Comparison of ENCODE assay signal across 1 cellular context in the genomic region with DNA sequence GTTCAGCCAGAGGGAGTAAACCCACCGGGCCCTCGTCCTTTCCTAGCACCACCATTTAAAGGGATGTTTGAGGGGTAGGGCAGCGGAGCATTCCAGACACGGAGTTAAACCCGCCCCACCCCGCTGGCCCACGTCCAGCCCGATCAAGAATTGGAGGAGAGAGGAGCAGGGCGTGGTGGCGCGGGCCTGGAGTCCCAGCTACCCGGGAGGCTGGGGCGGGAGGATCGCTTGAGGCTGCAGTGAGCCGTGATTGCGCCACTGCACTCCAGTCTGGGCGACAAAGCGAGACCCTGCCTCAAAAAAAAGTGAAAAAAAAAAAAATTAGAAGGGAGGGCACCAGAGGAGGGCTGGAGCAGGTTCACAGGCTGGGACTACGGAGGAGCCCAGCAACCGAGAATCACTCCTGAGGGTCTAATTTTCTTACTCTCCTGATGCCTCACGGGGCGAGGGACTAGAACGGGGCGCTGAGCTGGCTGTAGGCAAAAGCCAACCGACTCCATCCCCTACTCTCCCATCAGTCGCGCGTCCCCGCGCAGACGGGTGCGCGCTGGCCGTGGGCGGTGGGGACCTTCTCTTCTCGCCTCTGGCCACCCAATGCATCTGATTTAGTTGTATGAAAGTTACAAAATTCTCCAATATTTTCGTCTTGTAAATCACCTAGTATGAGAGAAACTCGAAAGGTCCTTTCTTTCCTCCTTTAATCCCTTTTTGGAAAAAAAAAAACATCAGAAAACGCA.
TF ChIP-seq lines count a peak whose summit lies in the region.

No MANE protein-coding gene starts in this region.

TF ChIP-seq in K562, 482 proteins besides CTCF, POLR2A, EP300 and RAD21 (continued from another document and continues in another):
- TF ChIP-seq, protein P1, sequence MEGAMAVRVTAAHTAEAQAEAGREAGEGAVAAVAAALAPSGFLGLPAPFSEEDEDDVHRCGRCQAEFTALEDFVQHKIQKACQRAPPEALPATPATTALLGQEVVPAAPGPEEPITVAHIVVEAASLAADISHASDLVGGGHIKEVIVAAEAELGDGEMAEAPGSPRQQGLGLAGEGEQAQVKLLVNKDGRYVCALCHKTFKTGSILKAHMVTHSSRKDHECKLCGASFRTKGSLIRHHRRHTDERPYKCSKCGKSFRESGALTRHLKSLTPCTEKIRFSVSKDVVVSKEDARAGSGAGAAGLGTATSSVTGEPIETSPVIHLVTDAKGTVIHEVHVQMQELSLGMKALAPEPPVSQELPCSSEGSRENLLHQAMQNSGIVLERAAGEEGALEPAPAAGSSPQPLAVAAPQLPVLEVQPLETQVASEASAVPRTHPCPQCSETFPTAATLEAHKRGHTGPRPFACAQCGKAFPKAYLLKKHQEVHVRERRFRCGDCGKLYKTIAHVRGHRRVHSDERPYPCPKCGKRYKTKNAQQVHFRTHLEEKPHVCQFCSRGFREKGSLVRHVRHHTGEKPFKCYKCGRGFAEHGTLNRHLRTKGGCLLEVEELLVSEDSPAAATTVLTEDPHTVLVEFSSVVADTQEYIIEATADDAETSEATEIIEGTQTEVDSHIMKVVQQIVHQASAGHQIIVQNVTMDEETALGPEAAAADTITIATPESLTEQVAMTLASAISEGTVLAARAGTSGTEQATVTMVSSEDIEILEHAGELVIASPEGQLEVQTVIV (CRISPR knock-in tag; IDR thresholded peaks at IDR 0.05; ENCODE audit: borderline replicate concordance) = no peak
- TF ChIP-seq, protein P2, sequence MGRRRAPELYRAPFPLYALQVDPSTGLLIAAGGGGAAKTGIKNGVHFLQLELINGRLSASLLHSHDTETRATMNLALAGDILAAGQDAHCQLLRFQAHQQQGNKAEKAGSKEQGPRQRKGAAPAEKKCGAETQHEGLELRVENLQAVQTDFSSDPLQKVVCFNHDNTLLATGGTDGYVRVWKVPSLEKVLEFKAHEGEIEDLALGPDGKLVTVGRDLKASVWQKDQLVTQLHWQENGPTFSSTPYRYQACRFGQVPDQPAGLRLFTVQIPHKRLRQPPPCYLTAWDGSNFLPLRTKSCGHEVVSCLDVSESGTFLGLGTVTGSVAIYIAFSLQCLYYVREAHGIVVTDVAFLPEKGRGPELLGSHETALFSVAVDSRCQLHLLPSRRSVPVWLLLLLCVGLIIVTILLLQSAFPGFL (CRISPR knock-in tag; IDR thresholded peaks at IDR 0.05) = peak; percentile 68; the same call in 1 of the 2 replicates
- no peak; the same call in 1 of the 2 replicates for TF ChIP-seq TCF3 (CRISPR knock-in tag; IDR thresholded peaks at IDR 0.05)
- TF ChIP-seq TEAD1 (CRISPR knock-in tag; IDR thresholded peaks at IDR 0.05) = peak; percentile 39 to 75; a peak in 1 of 4 replicates
- TF ChIP-seq BMI1 (IDR thresholded peaks at IDR 0.05; ENCODE audit: low read length) = no peak
- 0 out of 2 replicates have a peak, but pooled peaks have one; percentile 32 for TF ChIP-seq CHD2 (IDR thresholded peaks at IDR 0.05; ENCODE audit: low read depth, low read length)
- TF ChIP-seq HIVEP1 (CRISPR knock-in tag; IDR thresholded peaks at IDR 0.05) = no peak
- TF ChIP-seq MECOM (CRISPR knock-in tag; IDR thresholded peaks at IDR 0.05) = no peak
- no peak for TF ChIP-seq SIX5 (IDR thresholded peaks at IDR 0.05; ENCODE audit: borderline replicate concordance in 1 of 2, insufficient read depth in 1 of 2, low read depth in 1 of 2, low read length in 2 of 2)
- TF ChIP-seq BCL6 (CRISPR knock-in tag; IDR thresholded peaks at IDR 0.05) = no peak
- TF ChIP-seq ARID1B (IDR thresholded peaks at IDR 0.05) = no peak
- peak; percentile 59; the same call in 1 of the 2 replicates for TF ChIP-seq ZBED1 (IDR thresholded peaks at IDR 0.05)
- TF ChIP-seq KLF1 (tag; IDR thresholded peaks at IDR 0.05) = peak; percentile 86
- no peak for TF ChIP-seq MCM3 (IDR thresholded peaks at IDR 0.05)
- TF ChIP-seq, protein P3, sequence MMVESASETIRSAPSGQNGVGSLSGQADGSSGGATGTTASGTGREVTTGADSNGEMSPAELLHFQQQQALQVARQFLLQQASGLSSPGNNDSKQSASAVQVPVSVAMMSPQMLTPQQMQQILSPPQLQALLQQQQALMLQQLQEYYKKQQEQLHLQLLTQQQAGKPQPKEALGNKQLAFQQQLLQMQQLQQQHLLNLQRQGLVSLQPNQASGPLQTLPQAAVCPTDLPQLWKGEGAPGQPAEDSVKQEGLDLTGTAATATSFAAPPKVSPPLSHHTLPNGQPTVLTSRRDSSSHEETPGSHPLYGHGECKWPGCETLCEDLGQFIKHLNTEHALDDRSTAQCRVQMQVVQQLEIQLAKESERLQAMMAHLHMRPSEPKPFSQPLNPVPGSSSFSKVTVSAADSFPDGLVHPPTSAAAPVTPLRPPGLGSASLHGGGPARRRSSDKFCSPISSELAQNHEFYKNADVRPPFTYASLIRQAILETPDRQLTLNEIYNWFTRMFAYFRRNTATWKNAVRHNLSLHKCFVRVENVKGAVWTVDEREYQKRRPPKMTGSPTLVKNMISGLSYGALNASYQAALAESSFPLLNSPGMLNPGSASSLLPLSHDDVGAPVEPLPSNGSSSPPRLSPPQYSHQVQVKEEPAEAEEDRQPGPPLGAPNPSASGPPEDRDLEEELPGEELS (CRISPR knock-in tag; IDR thresholded peaks at IDR 0.05; ENCODE audit: borderline replicate concordance) = no peak; the same call in 1 of the 2 replicates
- TF ChIP-seq CCAR2 (IDR thresholded peaks at IDR 0.05; ENCODE audit: low read depth, low read length) = no peak
- TF ChIP-seq, protein P4, sequence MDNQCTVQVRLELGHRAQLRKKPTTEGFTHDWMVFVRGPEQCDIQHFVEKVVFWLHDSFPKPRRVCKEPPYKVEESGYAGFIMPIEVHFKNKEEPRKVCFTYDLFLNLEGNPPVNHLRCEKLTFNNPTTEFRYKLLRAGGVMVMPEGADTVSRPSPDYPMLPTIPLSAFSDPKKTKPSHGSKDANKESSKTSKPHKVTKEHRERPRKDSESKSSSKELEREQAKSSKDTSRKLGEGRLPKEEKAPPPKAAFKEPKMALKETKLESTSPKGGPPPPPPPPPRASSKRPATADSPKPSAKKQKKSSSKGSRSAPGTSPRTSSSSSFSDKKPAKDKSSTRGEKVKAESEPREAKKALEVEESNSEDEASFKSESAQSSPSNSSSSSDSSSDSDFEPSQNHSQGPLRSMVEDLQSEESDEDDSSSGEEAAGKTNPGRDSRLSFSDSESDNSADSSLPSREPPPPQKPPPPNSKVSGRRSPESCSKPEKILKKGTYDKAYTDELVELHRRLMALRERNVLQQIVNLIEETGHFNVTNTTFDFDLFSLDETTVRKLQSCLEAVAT (IDR thresholded peaks at IDR 0.05) = no peak
- peak in 1 of 2 experiments; percentile 66; a peak in 2 of 4 replicates for TF ChIP-seq HDAC1 (IDR thresholded peaks at IDR 0.05)
- TF ChIP-seq, protein P5, sequence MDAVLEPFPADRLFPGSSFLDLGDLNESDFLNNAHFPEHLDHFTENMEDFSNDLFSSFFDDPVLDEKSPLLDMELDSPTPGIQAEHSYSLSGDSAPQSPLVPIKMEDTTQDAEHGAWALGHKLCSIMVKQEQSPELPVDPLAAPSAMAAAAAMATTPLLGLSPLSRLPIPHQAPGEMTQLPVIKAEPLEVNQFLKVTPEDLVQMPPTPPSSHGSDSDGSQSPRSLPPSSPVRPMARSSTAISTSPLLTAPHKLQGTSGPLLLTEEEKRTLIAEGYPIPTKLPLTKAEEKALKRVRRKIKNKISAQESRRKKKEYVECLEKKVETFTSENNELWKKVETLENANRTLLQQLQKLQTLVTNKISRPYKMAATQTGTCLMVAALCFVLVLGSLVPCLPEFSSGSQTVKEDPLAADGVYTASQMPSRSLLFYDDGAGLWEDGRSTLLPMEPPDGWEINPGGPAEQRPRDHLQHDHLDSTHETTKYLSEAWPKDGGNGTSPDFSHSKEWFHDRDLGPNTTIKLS (IDR thresholded peaks at IDR 0.05; ENCODE audit: borderline replicate concordance, low read depth) = no peak
- no peak for TF ChIP-seq POLR2H (tag; IDR thresholded peaks at IDR 0.05; ENCODE audit: low read depth)
- TF ChIP-seq LARP7 (IDR thresholded peaks at IDR 0.05) = peak; percentile 81
- TF ChIP-seq, protein P6, sequence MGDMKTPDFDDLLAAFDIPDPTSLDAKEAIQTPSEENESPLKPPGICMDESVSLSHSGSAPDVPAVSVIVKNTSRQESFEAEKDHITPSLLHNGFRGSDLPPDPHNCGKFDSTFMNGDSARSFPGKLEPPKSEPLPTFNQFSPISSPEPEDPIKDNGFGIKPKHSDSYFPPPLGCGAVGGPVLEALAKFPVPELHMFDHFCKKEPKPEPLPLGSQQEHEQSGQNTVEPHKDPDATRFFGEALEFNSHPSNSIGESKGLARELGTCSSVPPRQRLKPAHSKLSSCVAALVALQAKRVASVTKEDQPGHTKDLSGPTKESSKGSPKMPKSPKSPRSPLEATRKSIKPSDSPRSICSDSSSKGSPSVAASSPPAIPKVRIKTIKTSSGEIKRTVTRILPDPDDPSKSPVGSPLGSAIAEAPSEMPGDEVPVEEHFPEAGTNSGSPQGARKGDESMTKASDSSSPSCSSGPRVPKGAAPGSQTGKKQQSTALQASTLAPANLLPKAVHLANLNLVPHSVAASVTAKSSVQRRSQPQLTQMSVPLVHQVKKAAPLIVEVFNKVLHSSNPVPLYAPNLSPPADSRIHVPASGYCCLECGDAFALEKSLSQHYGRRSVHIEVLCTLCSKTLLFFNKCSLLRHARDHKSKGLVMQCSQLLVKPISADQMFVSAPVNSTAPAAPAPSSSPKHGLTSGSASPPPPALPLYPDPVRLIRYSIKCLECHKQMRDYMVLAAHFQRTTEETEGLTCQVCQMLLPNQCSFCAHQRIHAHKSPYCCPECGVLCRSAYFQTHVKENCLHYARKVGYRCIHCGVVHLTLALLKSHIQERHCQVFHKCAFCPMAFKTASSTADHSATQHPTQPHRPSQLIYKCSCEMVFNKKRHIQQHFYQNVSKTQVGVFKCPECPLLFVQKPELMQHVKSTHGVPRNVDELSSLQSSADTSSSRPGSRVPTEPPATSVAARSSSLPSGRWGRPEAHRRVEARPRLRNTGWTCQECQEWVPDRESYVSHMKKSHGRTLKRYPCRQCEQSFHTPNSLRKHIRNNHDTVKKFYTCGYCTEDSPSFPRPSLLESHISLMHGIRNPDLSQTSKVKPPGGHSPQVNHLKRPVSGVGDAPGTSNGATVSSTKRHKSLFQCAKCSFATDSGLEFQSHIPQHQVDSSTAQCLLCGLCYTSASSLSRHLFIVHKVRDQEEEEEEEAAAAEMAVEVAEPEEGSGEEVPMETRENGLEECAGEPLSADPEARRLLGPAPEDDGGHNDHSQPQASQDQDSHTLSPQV (IDR thresholded peaks at IDR 0.05) = no peak
- no peak for TF ChIP-seq TFAM (CRISPR knock-in tag; conservative IDR thresholded peaks at IDR 0.05)
- TF ChIP-seq CXXC5 (CRISPR knock-in tag; IDR thresholded peaks at IDR 0.05) = peak; percentile 71
- TF ChIP-seq ZNF384 (IDR thresholded peaks at IDR 0.05; ENCODE audit: low read depth, low read length) = peak; percentile 87
- peak; percentile 88 to 89 for TF ChIP-seq NRF1 (conservative IDR thresholded peaks at IDR 0.05 in 1 of 2, IDR thresholded peaks at IDR 0.05 in 1 of 2)
- TF ChIP-seq HMGN3 (IDR thresholded peaks at IDR 0.05; ENCODE audit: borderline replicate concordance, extremely low read depth, insufficient read length, low read depth, low read length) = peak; percentile 86
- TF ChIP-seq DDX20 (tag; IDR thresholded peaks at IDR 0.05; ENCODE audit: low read depth) = no peak
- TF ChIP-seq CHD1 (IDR thresholded peaks at IDR 0.05; ENCODE audit: low read length) = peak; percentile 96
- no peak for TF ChIP-seq THRAP3 (IDR thresholded peaks at IDR 0.05; ENCODE audit: borderline replicate concordance)
- TF ChIP-seq CREM (IDR thresholded peaks at IDR 0.05; ENCODE audit: low read depth) = 0 out of 2 replicates have a peak, but pooled peaks have one; percentile 52
- TF ChIP-seq SAP30 (IDR thresholded peaks at IDR 0.05; ENCODE audit: borderline replicate concordance, insufficient read depth, low read depth, low read length, poor library complexity, severe bottlenecking) = no peak
- TF ChIP-seq, protein P7, sequence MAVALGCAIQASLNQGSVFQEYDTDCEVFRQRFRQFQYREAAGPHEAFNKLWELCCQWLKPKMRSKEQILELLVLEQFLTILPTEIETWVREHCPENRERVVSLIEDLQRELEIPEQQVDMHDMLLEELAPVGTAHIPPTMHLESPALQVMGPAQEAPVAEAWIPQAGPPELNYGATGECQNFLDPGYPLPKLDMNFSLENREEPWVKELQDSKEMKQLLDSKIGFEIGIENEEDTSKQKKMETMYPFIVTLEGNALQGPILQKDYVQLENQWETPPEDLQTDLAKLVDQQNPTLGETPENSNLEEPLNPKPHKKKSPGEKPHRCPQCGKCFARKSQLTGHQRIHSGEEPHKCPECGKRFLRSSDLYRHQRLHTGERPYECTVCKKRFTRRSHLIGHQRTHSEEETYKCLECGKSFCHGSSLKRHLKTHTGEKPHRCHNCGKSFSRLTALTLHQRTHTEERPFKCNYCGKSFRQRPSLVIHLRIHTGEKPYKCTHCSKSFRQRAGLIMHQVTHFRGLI (CRISPR knock-in tag; IDR thresholded peaks at IDR 0.05) = no peak; the same call in 1 of the 2 replicates
- 0 out of 2 replicates have a peak, but pooled peaks have one; percentile 84 for TF ChIP-seq ZC3H8 (IDR thresholded peaks at IDR 0.05)
- TF ChIP-seq, protein P8, sequence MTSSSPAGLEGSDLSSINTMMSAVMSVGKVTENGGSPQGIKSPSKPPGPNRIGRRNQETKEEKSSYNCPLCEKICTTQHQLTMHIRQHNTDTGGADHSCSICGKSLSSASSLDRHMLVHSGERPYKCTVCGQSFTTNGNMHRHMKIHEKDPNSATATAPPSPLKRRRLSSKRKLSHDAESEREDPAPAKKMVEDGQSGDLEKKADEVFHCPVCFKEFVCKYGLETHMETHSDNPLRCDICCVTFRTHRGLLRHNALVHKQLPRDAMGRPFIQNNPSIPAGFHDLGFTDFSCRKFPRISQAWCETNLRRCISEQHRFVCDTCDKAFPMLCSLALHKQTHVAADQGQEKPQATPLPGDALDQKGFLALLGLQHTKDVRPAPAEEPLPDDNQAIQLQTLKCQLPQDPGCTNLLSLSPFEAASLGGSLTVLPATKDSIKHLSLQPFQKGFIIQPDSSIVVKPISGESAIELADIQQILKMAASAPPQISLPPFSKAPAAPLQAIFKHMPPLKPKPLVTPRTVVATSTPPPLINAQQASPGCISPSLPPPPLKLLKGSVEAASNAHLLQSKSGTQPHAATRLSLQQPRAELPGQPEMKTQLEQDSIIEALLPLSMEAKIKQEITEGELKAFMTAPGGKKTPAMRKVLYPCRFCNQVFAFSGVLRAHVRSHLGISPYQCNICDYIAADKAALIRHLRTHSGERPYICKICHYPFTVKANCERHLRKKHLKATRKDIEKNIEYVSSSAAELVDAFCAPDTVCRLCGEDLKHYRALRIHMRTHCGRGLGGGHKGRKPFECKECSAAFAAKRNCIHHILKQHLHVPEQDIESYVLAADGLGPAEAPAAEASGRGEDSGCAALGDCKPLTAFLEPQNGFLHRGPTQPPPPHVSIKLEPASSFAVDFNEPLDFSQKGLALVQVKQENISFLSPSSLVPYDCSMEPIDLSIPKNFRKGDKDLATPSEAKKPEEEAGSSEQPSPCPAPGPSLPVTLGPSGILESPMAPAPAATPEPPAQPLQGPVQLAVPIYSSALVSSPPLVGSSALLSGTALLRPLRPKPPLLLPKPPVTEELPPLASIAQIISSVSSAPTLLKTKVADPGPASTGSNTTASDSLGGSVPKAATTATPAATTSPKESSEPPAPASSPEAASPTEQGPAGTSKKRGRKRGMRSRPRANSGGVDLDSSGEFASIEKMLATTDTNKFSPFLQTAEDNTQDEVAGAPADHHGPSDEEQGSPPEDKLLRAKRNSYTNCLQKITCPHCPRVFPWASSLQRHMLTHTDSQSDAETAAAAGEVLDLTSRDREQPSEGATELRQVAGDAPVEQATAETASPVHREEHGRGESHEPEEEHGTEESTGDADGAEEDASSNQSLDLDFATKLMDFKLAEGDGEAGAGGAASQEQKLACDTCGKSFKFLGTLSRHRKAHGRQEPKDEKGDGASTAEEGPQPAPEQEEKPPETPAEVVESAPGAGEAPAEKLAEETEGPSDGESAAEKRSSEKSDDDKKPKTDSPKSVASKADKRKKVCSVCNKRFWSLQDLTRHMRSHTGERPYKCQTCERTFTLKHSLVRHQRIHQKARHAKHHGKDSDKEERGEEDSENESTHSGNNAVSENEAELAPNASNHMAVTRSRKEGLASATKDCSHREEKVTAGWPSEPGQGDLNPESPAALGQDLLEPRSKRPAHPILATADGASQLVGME (CRISPR knock-in tag; IDR thresholded peaks at IDR 0.05) = peak; percentile 55
- no peak for TF ChIP-seq FOSL1 (tag; conservative IDR thresholded peaks at IDR 0.05)
